9 cellular contexts compared by ENCODE assay signal in genomic region chrX:10636337-10636736, GRCh38. TPM values are rescaled to one million over a fixed set of nuclear protein-coding genes. Genes with fewer than 3 reads are reported as not detected.
DNase-seq lines count a peak whose midpoint lies in the region; ATAC-seq and TF ChIP-seq lines count a peak whose summit lies in the region.
"Had no signal": no experiment of that assay in that cellular context is flagged by ENCODE, and none has a peak within 500 bp of the region (broad histone marks: within the 10 kb centered on the region; RNA-seq: fewer than 3 reads in every experiment).

No MANE protein-coding gene starts in this region.

- H3K4me1 Mint-ChIP-seq in activated naive CD4-positive, alpha-beta T cell treated with anti-CD3 and anti-CD28 coated beads, Interleukin-2, amount 10 ng/mL, durations not matched to agents 7 days and 5 days: no peaks in the 10 kb centered on the region
- no peaks in the 10 kb centered on the region for H3K4me1 Mint-ChIP-seq in stimulated activated effector memory CD8-positive, alpha-beta T cell treated with anti-CD3 and anti-CD28 coated beads, Interleukin-12 subunit alpha, Interleukin-12 subunit beta, amount 100 ng/mL, for 72 hours
- H3K4me1 Mint-ChIP-seq: activated B cell treated with CpG ODN at 0.5 μM for 24 hours had no signal

- TF ChIP-seq CTCF in foreskin keratinocyte (conservative IDR thresholded peaks at IDR 0.05): peak; percentile 78

- CTCF ChIA-PET in activated naive CD4-positive, alpha-beta T cell treated with anti-CD3 and anti-CD28 coated beads, Interleukin-2, amount 10 ng/mL, durations not matched to agents 7 days and 5 days (lab: Charles Lee): no interaction called here

- ATAC-seq in foreskin keratinocyte (no peak), sciatic nerve (peak; percentile 60), HG03139 (IDR thresholded peaks at IDR 0.05; ENCODE audit: unreplicated experiment) (no peak)
- ATAC-seq in stimulated activated effector memory CD8-positive, alpha-beta T cell treated with anti-CD3 and anti-CD28 coated beads, Interleukin-12 subunit alpha, Interleukin-12 subunit beta, amount 100 ng/mL, for 72 hours: no peak

- no peak overlapping the region for H3K27ac Mint-ChIP-seq in activated naive CD4-positive, alpha-beta T cell treated with anti-CD3 and anti-CD28 coated beads, Interleukin-2, amount 10 ng/mL, durations not matched to agents 7 days and 5 days
- H3K27ac Mint-ChIP-seq in stimulated activated effector memory CD8-positive, alpha-beta T cell treated with anti-CD3 and anti-CD28 coated beads, Interleukin-12 subunit alpha, Interleukin-12 subunit beta, amount 100 ng/mL, for 72 hours: no peak overlapping the region
- H3K27ac Mint-ChIP-seq: activated B cell treated with CpG ODN at 0.5 μM for 24 hours had no signal

- intact Hi-C loops in sciatic nerve (cut with DNase I): no loop called here

- DNase-seq in NCI-H1105 treated with DMSO at 0.1 percent for 48 hours (lab: John Stamatoyannopoulos, UW) (peak; percentile 14), NCI-H1105 (lab: John Stamatoyannopoulos, UW) (no peak), RKO (ENCODE audit: low spot score) (peak; percentile 35), foreskin keratinocyte (peak in 1 of 2 donors; percentile 27), sciatic nerve (ENCODE audit: low spot score) (no peak)
- no peak for DNase-seq in activated naive CD4-positive, alpha-beta T cell treated with anti-CD3 and anti-CD28 coated beads, Interleukin-2, amount 10 ng/mL, durations not matched to agents 7 days and 5 days
- no peak for DNase-seq in stimulated activated effector memory CD8-positive, alpha-beta T cell treated with anti-CD3 and anti-CD28 coated beads, Interleukin-12 subunit alpha, Interleukin-12 subunit beta, amount 100 ng/mL, for 72 hours (ENCODE audit: low spot score in 2 of 2)
- DNase-seq: activated B cell treated with CpG ODN at 0.5 μM for 24 hours had no signal

- H3K27ac ChIP-seq in foreskin keratinocyte: peak overlapping the region; percentile 50

- no peak overlapping the region for H3K4me3 Mint-ChIP-seq in activated naive CD4-positive, alpha-beta T cell treated with anti-CD3 and anti-CD28 coated beads, Interleukin-2, amount 10 ng/mL, durations not matched to agents 7 days and 5 days
- no peak overlapping the region for H3K4me3 Mint-ChIP-seq in stimulated activated effector memory CD8-positive, alpha-beta T cell treated with anti-CD3 and anti-CD28 coated beads, Interleukin-12 subunit alpha, Interleukin-12 subunit beta, amount 100 ng/mL, for 72 hours
- H3K4me3 Mint-ChIP-seq: activated B cell treated with CpG ODN at 0.5 μM for 24 hours had no signal

- peaks cover 35% of the 10 kb centered on the region for H3K4me1 ChIP-seq in foreskin keratinocyte

- no peaks in the 10 kb centered on the region for H3K27me3 Mint-ChIP-seq in activated naive CD4-positive, alpha-beta T cell treated with anti-CD3 and anti-CD28 coated beads, Interleukin-2, amount 10 ng/mL, durations not matched to agents 7 days and 5 days
- H3K27me3 Mint-ChIP-seq: activated B cell treated with CpG ODN at 0.5 μM for 24 hours had no signal

- no peaks in the 10 kb centered on the region for H3K27me3 ChIP-seq in foreskin keratinocyte

- H3K36me3 Mint-ChIP-seq in activated naive CD4-positive, alpha-beta T cell treated with anti-CD3 and anti-CD28 coated beads, Interleukin-2, amount 10 ng/mL, durations not matched to agents 7 days and 5 days: no peaks in the 10 kb centered on the region
- H3K36me3 Mint-ChIP-seq in stimulated activated effector memory CD8-positive, alpha-beta T cell treated with anti-CD3 and anti-CD28 coated beads, Interleukin-12 subunit alpha, Interleukin-12 subunit beta, amount 100 ng/mL, for 72 hours: no peaks in the 10 kb centered on the region

- H3K9me3 Mint-ChIP-seq in activated naive CD4-positive, alpha-beta T cell treated with anti-CD3 and anti-CD28 coated beads, Interleukin-2, amount 10 ng/mL, durations not matched to agents 7 days and 5 days: no peaks in the 10 kb centered on the region
- peaks cover 5% of the 10 kb centered on the region for H3K9me3 Mint-ChIP-seq in stimulated activated effector memory CD8-positive, alpha-beta T cell treated with anti-CD3 and anti-CD28 coated beads, Interleukin-12 subunit alpha, Interleukin-12 subunit beta, amount 100 ng/mL, for 72 hours
- H3K9me3 Mint-ChIP-seq: activated B cell treated with CpG ODN at 0.5 μM for 24 hours had no signal

RNA-seq across cellular contexts. Expression of gene MID1, which starts 16.0 kb away (rescaled TPM):
- 12.6 and 17.6 TPM in 2 replicates for total RNA-seq in foreskin keratinocyte
- 2.1 and 3.1 TPM in 2 replicates for polyA plus RNA-seq in foreskin keratinocyte
- 33.0 TPM for total RNA-seq in sciatic nerve

Comparison
In these comparisons a context has a peak if more than half of its experiments do, and no peak if none do; other contexts are left out.
1. DNase-seq: peak in NCI-H1105 treated with DMSO at 0.1 percent for 48 hours (single experiment) and RKO (single experiment); none in NCI-H1105 (single experiment), sciatic nerve (single experiment), activated naive CD4-positive, alpha-beta T cell treated with anti-CD3 and anti-CD28 coated beads, Interleukin-2, amount 10 ng/mL, durations not matched to agents 7 days and 5 days (single experiment) and stimulated activated effector memory CD8-positive, alpha-beta T cell treated with anti-CD3 and anti-CD28 coated beads, Interleukin-12 subunit alpha, Interleukin-12 subunit beta, amount 100 ng/mL, for 72 hours (0 of 2).